In the genomic region with DNA sequence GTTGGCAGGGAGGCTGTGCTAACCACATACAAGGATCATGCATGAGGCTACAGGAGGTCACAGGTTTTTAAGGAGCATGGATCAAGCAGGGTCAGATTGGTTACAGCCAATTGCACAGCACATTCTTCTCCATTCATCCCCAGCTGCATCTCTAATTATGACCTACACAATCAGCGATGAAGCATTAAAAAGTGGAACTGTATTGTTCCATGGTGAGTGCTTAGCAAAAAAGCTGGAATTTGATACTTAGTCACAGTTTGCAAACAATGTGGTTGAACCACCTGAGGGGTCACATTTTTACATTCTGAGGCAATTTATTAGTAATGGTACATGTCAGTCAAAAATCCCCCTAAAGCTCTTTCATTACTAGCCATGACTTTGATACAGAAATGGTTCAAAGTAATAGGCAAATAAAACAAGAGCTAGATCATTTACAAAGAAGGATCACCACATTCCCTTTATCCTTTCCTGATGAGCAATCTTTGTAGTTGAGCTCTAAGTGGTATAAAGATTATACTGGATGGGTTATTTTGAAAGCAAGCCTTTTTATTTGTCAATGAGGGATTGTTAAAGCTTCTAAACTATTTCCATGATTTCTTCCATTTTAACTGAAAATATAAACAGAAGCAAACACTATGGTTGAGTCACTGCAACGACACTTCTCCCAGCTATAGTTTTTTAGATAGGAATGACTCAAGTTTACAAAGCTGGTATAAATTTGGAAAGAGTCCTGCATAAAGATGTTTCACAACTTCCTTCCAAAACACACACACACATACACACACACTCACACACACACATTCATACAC, we compare ENCODE assay signal across 13 cellular contexts.
DNase-seq lines count a peak whose midpoint lies in the region; TF ChIP-seq lines count a peak whose summit lies in the region.
"Had no signal": no experiment of that assay in that cellular context is flagged by ENCODE, and none has a peak within 500 bp of the region (broad histone marks: within the 10 kb centered on the region; RNA-seq: fewer than 3 reads in every experiment).

No MANE protein-coding gene starts in this region.

- H3K4me1 Mint-ChIP-seq in Caco-2 (ENCODE audit: low read depth, unreplicated experiment): peaks cover 21% of the 10 kb centered on the region

- H3K9me3 ChIP-seq in Caco-2: no peaks in the 10 kb centered on the region
- no peaks in the 10 kb centered on the region for H3K9me3 ChIP-seq in right atrium auricular region

- intact Hi-C loops in Caco-2 (cut with micrococcal nuclease; ENCODE audit: unreplicated experiment): no loop called here

- CTCF ChIA-PET in Caco-2 (lab: Charles Lee): no interaction called here

- no peak overlapping the region for H3K27ac ChIP-seq in right atrium auricular region

- H3K27ac Mint-ChIP-seq in Caco-2 (ENCODE audit: unreplicated experiment): peak overlapping the region; percentile 27
- H3K27ac Mint-ChIP-seq: activated T-helper 2 cell treated with anti-CD3 and anti-CD28 coated beads, Interferon-gamma antibody, Interleukin-2, Interleukin-4, amounts not matched to agents 10 μg/mL and 5 μg/mL and 100 μg/mL, durations not matched to agents 14 hours and 24 hours and 36 hours; T-helper 1 cell treated with Interleukin-12 subunit alpha and Interleukin-12 subunit beta and Interleukin-4 antibody, amounts not matched to agents 30 μg/mL and 1 μg/mL, for 36 hours had no signal

- H3K36me3 ChIP-seq in Caco-2 (ENCODE audit: control insufficient read depth, insufficient read depth, low read length) (no peaks in the 10 kb centered on the region; the same call in 1 of the 2 replicates), right atrium auricular region (no peaks in the 10 kb centered on the region)

- H3K27me3 ChIP-seq in Caco-2 (replicated peaks; ENCODE audit: control insufficient read depth, insufficient read depth, low read length) (no peaks in the 10 kb centered on the region), right atrium auricular region (no peaks in the 10 kb centered on the region)

- no peak overlapping the region for H3K4me3 ChIP-seq in Caco-2 (ENCODE audit: low read depth, low read length)
- H3K4me3 ChIP-seq in WI38 (ENCODE audit: low read depth, low read length): peak overlapping the region; percentile 40
- no peak overlapping the region for H3K4me3 ChIP-seq in right atrium auricular region

- no peaks in the 10 kb centered on the region for H3K9me3 Mint-ChIP-seq in Caco-2 (ENCODE audit: unreplicated experiment)
- H3K9me3 Mint-ChIP-seq: activated T-helper 2 cell treated with anti-CD3 and anti-CD28 coated beads, Interferon-gamma antibody, Interleukin-2, Interleukin-4, amounts not matched to agents 10 μg/mL and 5 μg/mL and 100 μg/mL, durations not matched to agents 14 hours and 24 hours and 36 hours; T-helper 1 cell treated with Interleukin-12 subunit alpha and Interleukin-12 subunit beta and Interleukin-4 antibody, amounts not matched to agents 30 μg/mL and 1 μg/mL, for 36 hours had no signal

- POLR2A ChIA-PET in Caco-2 (lab: Charles Lee): no interaction called here

- H3K4me1 ChIP-seq in Caco-2: peaks cover 12% of the 10 kb centered on the region
- no peaks in the 10 kb centered on the region for H3K4me1 ChIP-seq in right atrium auricular region

- DNase-seq in Caco-2 (peak; percentile 22 to 47), LoVo (ENCODE audit: low spot score) (peak; percentile 64), kidney tubule cell (ENCODE audit: low spot score) (peak; percentile 99), cerebellum (ENCODE audit: low spot score) (no peak), right atrium auricular region (ENCODE audit: low spot score) (no peak), NCI-H345 treated with DMSO at 0.1 percent for 48 hours (lab: John Stamatoyannopoulos, UW; ENCODE audit: unreplicated experiment) (no peak)
- DNase-seq in NK-92 treated with Interleukin-12 subunit alpha and Interleukin-12 subunit beta, amount 100 ng/mL, for 24 hours (lab: John Stamatoyannopoulos, UW): no peak
- DNase-seq: GDM1, hypothalamus, right cardiac atrium had no signal

- BruUV-seq in Caco-2 (replicated peaks; lab: Mats Ljungman, UMichigan): no TSS peak

- TF ChIP-seq CTCF in Caco-2 (IDR thresholded peaks at IDR 0.05; ENCODE audit: insufficient read depth in 1 of 2, low read depth in 1 of 2, low read length in 1 of 2, severe bottlenecking in 1 of 2, unreplicated experiment in 1 of 2) (no peak), WI38 (IDR thresholded peaks at IDR 0.05; ENCODE audit: low read depth, low read length) (no peak), right atrium auricular region (IDR thresholded peaks at IDR 0.05) (no peak)

- H3K4me3 Mint-ChIP-seq in Caco-2 (ENCODE audit: unreplicated experiment): peak overlapping the region; percentile 7
- H3K4me3 Mint-ChIP-seq: T-helper 1 cell treated with Interleukin-12 subunit alpha and Interleukin-12 subunit beta and Interleukin-4 antibody, amounts not matched to agents 30 μg/mL and 1 μg/mL, for 36 hours had no signal

- no peaks in the 10 kb centered on the region for H3K36me3 Mint-ChIP-seq in Caco-2 (ENCODE audit: insufficient read depth, unreplicated experiment)

- no peaks in the 10 kb centered on the region for H3K27me3 Mint-ChIP-seq in Caco-2 (ENCODE audit: insufficient read depth, unreplicated experiment)

Comparison
In these comparisons a context has a peak if more than half of its experiments do, and no peak if none do; other contexts are left out.
1. DNase-seq: peak in Caco-2 (2 of 2), LoVo (single experiment) and kidney tubule cell (single experiment); none in cerebellum (single experiment), right atrium auricular region (single experiment), NK-92 treated with Interleukin-12 subunit alpha and Interleukin-12 subunit beta, amount 100 ng/mL, for 24 hours (single experiment) and NCI-H345 treated with DMSO at 0.1 percent for 48 hours (single experiment).